18 cellular contexts compared by ENCODE assay signal in genomic region chr9:137170486-137171148, GRCh38. TPM values are rescaled to one million over a fixed set of nuclear protein-coding genes. Genes with fewer than 3 reads are reported as not detected.
DNase-seq lines count a peak whose midpoint lies in the region; ATAC-seq and TF ChIP-seq lines count a peak whose summit lies in the region.
"Had no signal": no experiment of that assay in that cellular context is flagged by ENCODE, and none has a peak within 500 bp of the region (broad histone marks: within the 10 kb centered on the region; RNA-seq: fewer than 3 reads in every experiment).

No MANE protein-coding gene starts in this region.

- no peaks in the 10 kb centered on the region for H3K9me3 Mint-ChIP-seq in memory B cell
- H3K9me3 Mint-ChIP-seq in activated T-cell treated with anti-CD3 and anti-CD28 coated beads, Interleukin-2, amount 50 U/mL, for 72 hours, result no peaks in the 10 kb centered on the region
- H3K9me3 Mint-ChIP-seq in type B pancreatic cell, result no peaks in the 10 kb centered on the region
- H3K9me3 Mint-ChIP-seq: H9 had no signal

- H3K4me1 Mint-ChIP-seq in memory B cell (peaks cover 4% of the 10 kb centered on the region), type B pancreatic cell (ENCODE audit: unreplicated experiment) (no peaks in the 10 kb centered on the region)
- peaks cover 6% of the 10 kb centered on the region for H3K4me1 Mint-ChIP-seq in activated T-cell treated with anti-CD3 and anti-CD28 coated beads, Interleukin-2, amount 50 U/mL, for 72 hours (ENCODE audit: low read depth)

- H3K36me3 Mint-ChIP-seq in memory B cell (no peaks in the 10 kb centered on the region), type B pancreatic cell (no peaks in the 10 kb centered on the region)
- H3K36me3 Mint-ChIP-seq in activated T-cell treated with anti-CD3 and anti-CD28 coated beads, Interleukin-2, amount 50 U/mL, for 72 hours (ENCODE audit: insufficient read depth in 2 of 2), result no peaks in the 10 kb centered on the region

- DNase-seq in AG20443 (ENCODE audit: low spot score) (peak; percentile 8), GM13976 (ENCODE audit: low spot score) (peak; percentile 41), LNCaP clone FGC (ENCODE audit: low read depth) (no peak), memory B cell (ENCODE audit: low spot score in 2 of 2) (no peak), NCI-H446 treated with DMSO at 0.1 percent for 48 hours (lab: John Stamatoyannopoulos, UW) (no peak), type B pancreatic cell (ENCODE audit: extremely low spot score, unreplicated experiment) (no peak)
- DNase-seq in activated T-cell treated with anti-CD3 and anti-CD28 coated beads, Interleukin-2, amount 50 U/mL, for 72 hours, result no peak
- no peak for DNase-seq in activated CD8-positive, alpha-beta memory T cell treated with anti-CD3 and anti-CD28 coated beads, Interleukin-2, amount 50 U/mL, for 48 hours
- DNase-seq: C1 segment of cervical spinal cord, H9, NCI-H1105 treated with DMSO at 0.1 percent for 48 hours, NCI-H1694, NCI-H2107, NCI-H524, PC-3 had no signal

- ATAC-seq in memory B cell (ENCODE audit: low read depth), result no peak
- no peak for ATAC-seq in activated T-cell treated with anti-CD3 and anti-CD28 coated beads, Interleukin-2, amount 50 U/mL, for 72 hours (replicated peaks in 1 of 2)

- H3K4me3 ChIP-seq in LNCaP clone FGC (ENCODE audit: low read depth, low read length), result peak overlapping the region; percentile 64
- H3K4me3 ChIP-seq: SJCRH30 had no signal

- TF ChIP-seq CTCF in GM13976 (IDR thresholded peaks at IDR 0.05; ENCODE audit: borderline replicate concordance, control extremely low read depth, extremely low read depth, insufficient read depth, missing control alignments) (no peak), LNCaP clone FGC (IDR thresholded peaks at IDR 0.05; ENCODE audit: control insufficient read depth, extremely low read depth, insufficient read depth) (no peak), type B pancreatic cell (conservative IDR thresholded peaks at IDR 0.05) (no peak)

- H3K27ac Mint-ChIP-seq in memory B cell, result peak overlapping the region; percentile 40
- no peak overlapping the region for H3K27ac Mint-ChIP-seq in activated T-cell treated with anti-CD3 and anti-CD28 coated beads, Interleukin-2, amount 50 U/mL, for 72 hours
- H3K27ac Mint-ChIP-seq in type B pancreatic cell, result no peak overlapping the region
- H3K27ac Mint-ChIP-seq: H9 had no signal

- H3K27me3 Mint-ChIP-seq in memory B cell (peaks cover 13% of the 10 kb centered on the region), type B pancreatic cell (peaks cover 37% of the 10 kb centered on the region)
- peaks cover 28% of the 10 kb centered on the region for H3K27me3 Mint-ChIP-seq in activated T-cell treated with anti-CD3 and anti-CD28 coated beads, Interleukin-2, amount 50 U/mL, for 72 hours (ENCODE audit: low read depth)

- in situ Hi-C loops in GM13976 (cut with MboI; ENCODE audit: low sequenced_read_pairs, unreplicated experiment), result no loop called here

- no peak overlapping the region for H3K4me3 Mint-ChIP-seq in memory B cell
- no peak overlapping the region for H3K4me3 Mint-ChIP-seq in activated T-cell treated with anti-CD3 and anti-CD28 coated beads, Interleukin-2, amount 50 U/mL, for 72 hours
- no peak overlapping the region for H3K4me3 Mint-ChIP-seq in type B pancreatic cell

RNA-seq across cellular contexts. Expression of gene LRRC26, which starts 0.8 kb away (rescaled TPM):
- total RNA-seq in activated T-cell treated with anti-CD3 and anti-CD28 coated beads, Interleukin-2, amount 50 U/mL, for 72 hours, result not detected
- 0.77 and 1.4 TPM in 2 replicates for total RNA-seq in type B pancreatic cell (ENCODE audit: low replicate concordance)
- total RNA-seq: LHCN-M2; T-helper 1 cell treated with Interleukin-12 subunit alpha and Interleukin-12 subunit beta and Interleukin-4 antibody, amounts not matched to agents 30 ng/mL and 1 ng/mL, for 36 hours had no signal

RNA-seq across cellular contexts. Expression of gene TMEM210, which starts 1.2 kb away (rescaled TPM):
- under 1 TPM; 0.50 to 0.74 TPM for total RNA-seq in activated T-cell treated with anti-CD3 and anti-CD28 coated beads, Interleukin-2, amount 50 U/mL, for 72 hours
- total RNA-seq in type B pancreatic cell (ENCODE audit: low replicate concordance), result not detected in 2 replicates
- total RNA-seq: H9; LHCN-M2; PC-3; SJCRH30; T-helper 1 cell treated with Interleukin-12 subunit alpha and Interleukin-12 subunit beta and Interleukin-4 antibody, amounts not matched to agents 30 ng/mL and 1 ng/mL, for 36 hours had no signal

RNA-seq across cellular contexts. Expression of gene ANAPC2, which starts 17.7 kb away (rescaled TPM):
- 10 to 100 TPM; 56.9 to 63.5 TPM for total RNA-seq in activated T-cell treated with anti-CD3 and anti-CD28 coated beads, Interleukin-2, amount 50 U/mL, for 72 hours
- 63.5 and 65.0 TPM in 2 replicates for total RNA-seq in type B pancreatic cell (ENCODE audit: low replicate concordance)

RNA-seq across cellular contexts. Expression of gene SSNA1, which starts 17.9 kb away (rescaled TPM):
- 10 to 100 TPM; 64.1 to 84.5 TPM for total RNA-seq in activated T-cell treated with anti-CD3 and anti-CD28 coated beads, Interleukin-2, amount 50 U/mL, for 72 hours
- total RNA-seq in type B pancreatic cell (ENCODE audit: low replicate concordance), result 64.9 and 74.8 TPM in 2 replicates

RNA-seq across cellular contexts. Expression of gene TPRN, which starts 29.9 kb away (rescaled TPM):
- total RNA-seq in activated T-cell treated with anti-CD3 and anti-CD28 coated beads, Interleukin-2, amount 50 U/mL, for 72 hours, result 10 to 100 TPM; 13.3 to 19.9 TPM
- 24.1 and 28.4 TPM in 2 replicates for total RNA-seq in type B pancreatic cell (ENCODE audit: low replicate concordance)

Comparison
In these comparisons a context has a peak if more than half of its experiments do, and no peak if none do; other contexts are left out.
1. DNase-seq: peak in AG20443 (single experiment) and GM13976 (single experiment); none in LNCaP clone FGC (single experiment), memory B cell (0 of 2), activated T-cell treated with anti-CD3 and anti-CD28 coated beads, Interleukin-2, amount 50 U/mL, for 72 hours (0 of 2), NCI-H446 treated with DMSO at 0.1 percent for 48 hours (single experiment), type B pancreatic cell (single experiment) and activated CD8-positive, alpha-beta memory T cell treated with anti-CD3 and anti-CD28 coated beads, Interleukin-2, amount 50 U/mL, for 48 hours (single experiment).